In genomic region chr11:119376197-119376847, GRCh38 we compare ENCODE assay signal across 1 cellular context.
TF ChIP-seq lines count a peak whose summit lies in the region.

No MANE protein-coding gene starts in this region.

TF ChIP-seq in HepG2, 621 proteins besides CTCF, POLR2A, EP300 and RAD21 (continued from another document):
- TF ChIP-seq HNF4A (CRISPR knock-in tag; IDR thresholded peaks at IDR 0.05) (peak; percentile 53), MIER2 (CRISPR knock-in tag; IDR thresholded peaks at IDR 0.05) (0 out of 2 replicates have a peak, but pooled peaks have one; percentile 45), PHF20 (CRISPR knock-in tag; IDR thresholded peaks at IDR 0.05) (no peak), ZNF225 (CRISPR knock-in tag; IDR thresholded peaks at IDR 0.05) (no peak), ZFP37 (CRISPR knock-in tag; IDR thresholded peaks at IDR 0.05; ENCODE audit: borderline replicate concordance) (no peak), EZH2 (conservative IDR thresholded peaks at IDR 0.05; ENCODE audit: low read depth, low read length) (no peak), ZNF333 (CRISPR knock-in tag; IDR thresholded peaks at IDR 0.05; ENCODE audit: borderline replicate concordance) (no peak), ZNF768 (CRISPR knock-in tag; IDR thresholded peaks at IDR 0.05) (peak; percentile 48; the same call in 1 of the 2 replicates), GATAD2A (CRISPR knock-in tag; IDR thresholded peaks at IDR 0.05) (peak; percentile 82), ZNF776 (CRISPR knock-in tag; IDR thresholded peaks at IDR 0.05) (0 out of 2 replicates have a peak, but pooled peaks have one; percentile 37), POLR2AphosphoS5 (IDR thresholded peaks at IDR 0.05; ENCODE audit: low read depth, low read length) (no peak), TEAD3 (CRISPR knock-in tag; optimal IDR thresholded peaks at IDR 0.05; ENCODE audit: borderline replicate concordance) (peak; percentile 50), MAZ (IDR thresholded peaks at IDR 0.05; ENCODE audit: borderline replicate concordance, low read depth, low read length) (no peak), MAZ (CRISPR knock-in tag; IDR thresholded peaks at IDR 0.05; ENCODE audit: low read depth) (peak; percentile 58; the same call in 1 of the 2 replicates), FOSL2 (CRISPR knock-in tag; IDR thresholded peaks at IDR 0.05) (peak; percentile 36; the same call in 1 of the 2 replicates), ZNF230 (CRISPR knock-in tag; IDR thresholded peaks at IDR 0.05) (no peak), CBX1 (IDR thresholded peaks at IDR 0.05; ENCODE audit: low read depth) (peak; percentile 60), NR2C2 (CRISPR knock-in tag; IDR thresholded peaks at IDR 0.05; ENCODE audit: borderline replicate concordance) (peak; percentile 54; the same call in 1 of the 2 replicates), ZFP1 (CRISPR knock-in tag; IDR thresholded peaks at IDR 0.05) (peak; percentile 44; the same call in 1 of the 2 replicates), ELF4 (CRISPR knock-in tag; IDR thresholded peaks at IDR 0.05; ENCODE audit: borderline replicate concordance) (no peak), DPF2 (CRISPR knock-in tag; IDR thresholded peaks at IDR 0.05; ENCODE audit: borderline replicate concordance, low read depth) (no peak), ZNF766 (CRISPR knock-in tag; IDR thresholded peaks at IDR 0.05; ENCODE audit: borderline replicate concordance) (no peak), ZNF546 (CRISPR knock-in tag; conservative IDR thresholded peaks at IDR 0.05) (no peak)
- TF ChIP-seq, protein P1, sequence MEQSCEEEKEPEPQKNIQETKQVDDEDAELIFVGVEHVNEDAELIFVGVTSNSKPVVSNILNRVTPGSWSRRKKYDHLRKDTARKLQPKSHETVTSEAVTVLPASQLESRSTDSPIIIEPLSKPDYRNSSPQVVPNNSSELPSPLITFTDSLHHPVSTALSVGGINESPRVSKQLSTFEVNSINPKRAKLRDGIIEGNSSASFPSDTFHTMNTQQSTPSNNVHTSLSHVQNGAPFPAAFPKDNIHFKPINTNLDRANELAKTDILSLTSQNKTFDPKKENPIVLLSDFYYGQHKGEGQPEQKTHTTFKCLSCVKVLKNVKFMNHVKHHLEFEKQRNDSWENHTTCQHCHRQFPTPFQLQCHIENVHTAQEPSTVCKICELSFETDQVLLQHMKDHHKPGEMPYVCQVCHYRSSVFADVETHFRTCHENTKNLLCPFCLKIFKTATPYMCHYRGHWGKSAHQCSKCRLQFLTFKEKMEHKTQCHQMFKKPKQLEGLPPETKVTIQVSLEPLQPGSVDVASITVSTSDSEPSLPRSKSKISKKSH (CRISPR knock-in tag; IDR thresholded peaks at IDR 0.05; ENCODE audit: borderline replicate concordance): no peak
- TF ChIP-seq, protein P2, sequence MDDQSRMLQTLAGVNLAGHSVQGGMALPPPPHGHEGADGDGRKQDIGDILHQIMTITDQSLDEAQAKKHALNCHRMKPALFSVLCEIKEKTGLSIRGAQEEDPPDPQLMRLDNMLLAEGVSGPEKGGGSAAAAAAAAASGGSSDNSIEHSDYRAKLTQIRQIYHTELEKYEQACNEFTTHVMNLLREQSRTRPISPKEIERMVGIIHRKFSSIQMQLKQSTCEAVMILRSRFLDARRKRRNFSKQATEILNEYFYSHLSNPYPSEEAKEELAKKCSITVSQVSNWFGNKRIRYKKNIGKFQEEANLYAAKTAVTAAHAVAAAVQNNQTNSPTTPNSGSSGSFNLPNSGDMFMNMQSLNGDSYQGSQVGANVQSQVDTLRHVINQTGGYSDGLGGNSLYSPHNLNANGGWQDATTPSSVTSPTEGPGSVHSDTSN (CRISPR knock-in tag; IDR thresholded peaks at IDR 0.05; ENCODE audit: borderline replicate concordance): no peak
TF ChIP-seq in HepG2: peak in this region for 175.
